Comparison of ENCODE assay signal across 16 cellular contexts in the genomic region with DNA sequence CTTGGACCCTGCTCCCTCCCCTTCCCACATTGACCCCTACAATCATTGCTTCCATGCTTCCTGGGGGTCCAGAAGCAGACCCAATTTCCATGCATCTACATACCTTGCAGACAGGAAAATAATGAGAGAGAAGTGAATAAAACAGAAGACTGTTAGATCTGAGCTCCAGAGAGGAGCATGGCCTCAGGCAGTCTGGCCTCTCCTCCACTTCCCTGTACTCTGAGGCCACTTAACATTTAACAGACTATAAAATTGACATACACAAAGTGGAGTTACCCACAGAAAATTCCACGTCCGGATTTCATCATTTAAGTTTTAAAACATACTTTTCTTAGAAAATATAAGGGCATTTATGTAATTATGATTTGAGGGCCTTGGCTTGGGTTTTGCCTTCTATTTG. TPM values are rescaled to one million over a fixed set of nuclear protein-coding genes. Genes with fewer than 3 reads are reported as not detected.
DNase-seq lines count a peak whose midpoint lies in the region; ATAC-seq and TF ChIP-seq lines count a peak whose summit lies in the region.
"Had no signal": no experiment of that assay in that cellular context is flagged by ENCODE, and none has a peak within 500 bp of the region (broad histone marks: within the 10 kb centered on the region; RNA-seq: fewer than 3 reads in every experiment).

No MANE protein-coding gene starts in this region.

- H3K9me3 Mint-ChIP-seq in brain = peaks cover 0 to 4% (median 0%) of the 10 kb centered on the region in 5 experiments
- no peaks in the 10 kb centered on the region for H3K9me3 Mint-ChIP-seq in WTC11

- no peak overlapping the region for H3K23ac ChIP-seq in trophoblast cell (ENCODE audit: low read length)

- no peaks in the 10 kb centered on the region for H3K36me3 Mint-ChIP-seq in brain
- no peaks in the 10 kb centered on the region for H3K36me3 Mint-ChIP-seq in WTC11
- H3K36me3 Mint-ChIP-seq: CD8-positive, alpha-beta memory T cell had no signal

- no CpG with 5 or more reads among the region's 2 CpGs for WGBS in trophoblast cell (ENCODE audit: extremely low coverage, insufficient coverage, insufficient read length)

- H3K18ac ChIP-seq in trophoblast cell (ENCODE audit: low read length) = peak overlapping the region; percentile 90

- no peak for ATAC-seq in WTC11
- no peak for ATAC-seq in GM19395 (IDR thresholded peaks at IDR 0.05; ENCODE audit: unreplicated experiment)
- ATAC-seq: K562 had no signal

- H3K4me3 ChIP-seq in trophoblast cell (ENCODE audit: low read depth, low read length) = no peak overlapping the region
- H3K4me3 ChIP-seq: BLaER1, K562 had no signal

- no peak overlapping the region for H3K9ac ChIP-seq in trophoblast cell (ENCODE audit: low read length)
- H3K9ac ChIP-seq: BLaER1 had no signal

- peaks cover 11 to 27% of the 10 kb centered on the region in 2 experiments for H3K4me1 ChIP-seq in trophoblast cell (ENCODE audit: control insufficient read depth in 1 of 2, insufficient read depth in 2 of 2, low read length in 2 of 2)
- H3K4me1 ChIP-seq: BLaER1 had no signal

- H3K27ac ChIP-seq in trophoblast cell (ENCODE audit: low read depth, low read length) = peak overlapping the region; percentile 94
- H3K27ac ChIP-seq: 22Rv1, BLaER1 had no signal

- H4K8ac ChIP-seq in trophoblast cell (ENCODE audit: low read depth, low read length) = peak overlapping the region; percentile 77

- no peaks in the 10 kb centered on the region for H3K9me3 ChIP-seq in trophoblast cell (ENCODE audit: insufficient read depth, low read depth, low read length)
- H3K9me3 ChIP-seq: Caco-2 had no signal

- no peaks in the 10 kb centered on the region for H3K36me3 ChIP-seq in trophoblast cell (ENCODE audit: control insufficient read depth in 1 of 2, insufficient read depth in 2 of 2, low read length in 2 of 2)
- H3K36me3 ChIP-seq: BLaER1 had no signal

- H3K79me1 ChIP-seq in trophoblast cell (ENCODE audit: low read length) = peaks cover 45% of the 10 kb centered on the region

- H3K27me3 Mint-ChIP-seq in brain = peaks cover 56% of the 10 kb centered on the region
- peaks cover 36% of the 10 kb centered on the region for H3K27me3 Mint-ChIP-seq in WTC11 (ENCODE audit: low read depth)

- H3K4me1 Mint-ChIP-seq in brain = peaks cover 35% of the 10 kb centered on the region
- peaks cover 41% of the 10 kb centered on the region for H3K4me1 Mint-ChIP-seq in WTC11

- H2AK5ac ChIP-seq in trophoblast cell (ENCODE audit: low read length) = no peak overlapping the region

- POLR2A ChIA-PET in WTC11 (lab: Charles Lee) = no interaction called here

- CTCF ChIA-PET in WTC11 (lab: Charles Lee) = no interaction called here

- H3K4me2 ChIP-seq in trophoblast cell (ENCODE audit: low read length) = peak overlapping the region; percentile 46
- H3K4me2 ChIP-seq: BLaER1 had no signal

- H3K79me2 ChIP-seq in trophoblast cell (ENCODE audit: control insufficient read depth, insufficient read depth, low read length, poor library complexity) = peaks cover 21% of the 10 kb centered on the region

- H3K4me3 Mint-ChIP-seq in brain = peak overlapping the region in 3 of 5 experiments; percentile 39 to 53 (median 45)
- H3K4me3 Mint-ChIP-seq in WTC11 = no peak overlapping the region
- H3K4me3 Mint-ChIP-seq: CD8-positive, alpha-beta memory T cell had no signal

- peak overlapping the region; percentile 95 for H2BK5ac ChIP-seq in trophoblast cell (ENCODE audit: low read depth, low read length, poor library complexity)

- no peak overlapping the region for H3K14ac ChIP-seq in trophoblast cell (ENCODE audit: low read length)

- TF ChIP-seq CTCF in brain (conservative IDR thresholded peaks at IDR 0.05) (no peak), WTC11 (IDR thresholded peaks at IDR 0.05) (no peak)

- H4K12ac ChIP-seq in trophoblast cell (ENCODE audit: low read depth, low read length) = no peak overlapping the region

- DNase-seq in EH (ENCODE audit: low read depth) (peak; percentile 49), NCI-H69 (lab: John Stamatoyannopoulos, UW) (peak; percentile 23), trophoblast cell (no peak), WTC11 (ENCODE audit: low spot score) (no peak), amniotic stem cell (lab: John Stamatoyannopoulos, UW) (no peak), GM19238 (ENCODE audit: insufficient read length, low spot score) (no peak)
- DNase-seq: AML-193; Caco-2; CD8-positive, alpha-beta memory T cell; DND-41; HCEC 1CT had no signal

- no peak overlapping the region for H2AFZ ChIP-seq in trophoblast cell (ENCODE audit: insufficient read depth, low read length, poor library complexity)

- H4K91ac ChIP-seq in trophoblast cell (ENCODE audit: low read depth, low read length) = peak overlapping the region; percentile 87

- H3K27ac Mint-ChIP-seq in brain (peak overlapping the region in 2 of 5 experiments; percentile 10 to 33), WTC11 (no peak overlapping the region)
- H3K27ac Mint-ChIP-seq: CD8-positive, alpha-beta memory T cell had no signal

- H2BK12ac ChIP-seq in trophoblast cell (ENCODE audit: low read length) = no peak overlapping the region

- H3K4ac ChIP-seq in trophoblast cell (ENCODE audit: low read depth, low read length) = peak overlapping the region; percentile 84

- H2BK120ac ChIP-seq in trophoblast cell (ENCODE audit: insufficient read depth, low read length, poor library complexity) = peak overlapping the region; percentile 88

- H3K27me3 ChIP-seq in trophoblast cell (ENCODE audit: insufficient read depth, low read length) = no peaks in the 10 kb centered on the region
- H3K27me3 ChIP-seq: BLaER1 had no signal

TF ChIP-seq in WTC11, 78 proteins besides CTCF, POLR2A, EP300 and RAD21 (continues in another document):
- TF ChIP-seq ZNF425 (CRISPR knock-in tag; conservative IDR thresholded peaks at IDR 0.05) (no peak), PRRX2 (CRISPR knock-in tag; IDR thresholded peaks at IDR 0.05) (no peak), ZNF512 (CRISPR knock-in tag; IDR thresholded peaks at IDR 0.05; ENCODE audit: borderline replicate concordance) (no peak), JUN (CRISPR knock-in tag; IDR thresholded peaks at IDR 0.05) (no peak)
- TF ChIP-seq, protein P1, sequence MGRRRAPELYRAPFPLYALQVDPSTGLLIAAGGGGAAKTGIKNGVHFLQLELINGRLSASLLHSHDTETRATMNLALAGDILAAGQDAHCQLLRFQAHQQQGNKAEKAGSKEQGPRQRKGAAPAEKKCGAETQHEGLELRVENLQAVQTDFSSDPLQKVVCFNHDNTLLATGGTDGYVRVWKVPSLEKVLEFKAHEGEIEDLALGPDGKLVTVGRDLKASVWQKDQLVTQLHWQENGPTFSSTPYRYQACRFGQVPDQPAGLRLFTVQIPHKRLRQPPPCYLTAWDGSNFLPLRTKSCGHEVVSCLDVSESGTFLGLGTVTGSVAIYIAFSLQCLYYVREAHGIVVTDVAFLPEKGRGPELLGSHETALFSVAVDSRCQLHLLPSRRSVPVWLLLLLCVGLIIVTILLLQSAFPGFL (CRISPR knock-in tag; IDR thresholded peaks at IDR 0.05; ENCODE audit: borderline replicate concordance) = no peak

RNA-seq across cellular contexts. Expression of gene PRSS12, which starts 2.1 kb away (rescaled TPM):
- polyA plus RNA-seq in brain (ENCODE audit: insufficient read depth, low read depth, low replicate concordance) = 0.19 TPM
- polyA plus RNA-seq in trophoblast cell (2013) = 206 and 223 TPM in 2 replicates
- 8.4 to 14.1 TPM (median 10.5 TPM) in 3 replicates for total RNA-seq in WTC11 (2021)
- total RNA-seq: CD8-positive, alpha-beta memory T cell had no signal
- polyA plus RNA-seq: CD8-positive, alpha-beta memory T cell had no signal

Comparison
In these comparisons a context has a peak if more than half of its experiments do, and no peak if none do; other contexts are left out.
1. DNase-seq: peak in EH (single experiment) and NCI-H69 (single experiment); none in trophoblast cell (0 of 2), WTC11 (single experiment), amniotic stem cell (single experiment) and GM19238 (single experiment).